In genomic region chr2:217784996-217785543, GRCh38 we compare ENCODE assay signal across 1 cellular context.
TF ChIP-seq lines count a peak whose summit lies in the region.

No MANE protein-coding gene starts in this region.

TF ChIP-seq in HCT116, 20 proteins besides CTCF, POLR2A, EP300 and RAD21 (continued from another document):
- TF ChIP-seq FOSL1 (IDR thresholded peaks at IDR 0.05; ENCODE audit: low read depth) (no peak), EGR1 (IDR thresholded peaks at IDR 0.05; ENCODE audit: low read depth) (no peak), CBX3 (IDR thresholded peaks at IDR 0.05; ENCODE audit: low read depth) (no peak), ZFX (IDR thresholded peaks at IDR 0.05) (no peak), MAX (IDR thresholded peaks at IDR 0.05) (no peak), POLR2AphosphoS5 (IDR thresholded peaks at IDR 0.05; ENCODE audit: low read depth, low read length) (no peak), ELF1 (IDR thresholded peaks at IDR 0.05; ENCODE audit: borderline replicate concordance, low read depth) (no peak), SRF (IDR thresholded peaks at IDR 0.05; ENCODE audit: low read depth) (no peak), EZH2phosphoT487 (IDR thresholded peaks at IDR 0.05; ENCODE audit: borderline replicate concordance) (no peak), JUND (IDR thresholded peaks at IDR 0.05) (no peak), SP1 (IDR thresholded peaks at IDR 0.05; ENCODE audit: low read depth) (no peak), TCF7L2 (IDR thresholded peaks at IDR 0.05; ENCODE audit: borderline replicate concordance, extremely low read depth, insufficient read depth, insufficient read length) (no peak)
